8 cellular contexts compared by ENCODE assay signal in genomic region chr9:26723486-26723885, GRCh38.
A peak's percentile ranks its signal among the peaks of the same experiment; 100 is the strongest.
DNase-seq lines count a peak whose midpoint lies in the region; ATAC-seq and TF ChIP-seq lines count a peak whose summit lies in the region.

No MANE protein-coding gene starts in this region.

- no peaks in the 10 kb centered on the region for H3K27me3 Mint-ChIP-seq in neural progenitor cell (ENCODE audit: insufficient read depth, low read depth)

- H3K4me1 Mint-ChIP-seq in neural progenitor cell: peaks cover 12% of the 10 kb centered on the region

- H3K27ac ChIP-seq in neural progenitor cell: no peak overlapping the region

- H3K4me2 ChIP-seq in neural progenitor cell: peak overlapping the region; percentile 71

- no peaks in the 10 kb centered on the region for H3K79me2 ChIP-seq in neural progenitor cell (ENCODE audit: low read depth)

- no peak overlapping the region for H3K4me3 ChIP-seq in H7 (ENCODE audit: insufficient read depth, low read depth, low read length)
- H3K4me3 ChIP-seq in cardiac fibroblast (replicated peaks in 1 of 2; ENCODE audit: low read depth in 2 of 2, low read length in 2 of 2): no peak overlapping the region
- no peak overlapping the region for H3K4me3 ChIP-seq in neural progenitor cell

- no peaks in the 10 kb centered on the region for H4K20me1 ChIP-seq in neural progenitor cell (ENCODE audit: low read depth)

- H2AFZ ChIP-seq in neural progenitor cell (replicated peaks): peak overlapping the region; percentile 87

- no peaks in the 10 kb centered on the region for H3K27me3 ChIP-seq in H7 (ENCODE audit: control insufficient read depth, insufficient read depth, low read length)
- no peaks in the 10 kb centered on the region for H3K27me3 ChIP-seq in neural progenitor cell

- H3K9ac ChIP-seq in neural progenitor cell: no peak overlapping the region

- no peak for ATAC-seq in HG03196 (IDR thresholded peaks at IDR 0.05; ENCODE audit: unreplicated experiment)

- peaks cover 16% of the 10 kb centered on the region for H3K4me1 ChIP-seq in neural progenitor cell

- no peaks in the 10 kb centered on the region for H3F3A ChIP-seq in neural progenitor cell (ENCODE audit: low read depth)

- H3K4me3 Mint-ChIP-seq in neural progenitor cell: no peak overlapping the region

- DNase-seq in NCI-H345 (lab: John Stamatoyannopoulos, UW): peak; percentile 1
- DNase-seq in NCI-H345 treated with DMSO at 0.1 percent for 48 hours (lab: John Stamatoyannopoulos, UW; ENCODE audit: unreplicated experiment): no peak
- DNase-seq in H7: peak; percentile 52
- DNase-seq in NCI-H1694 treated with DMSO at 0.1 percent for 48 hours (lab: John Stamatoyannopoulos, UW): peak; percentile 77
- peak; percentile 17 to 36 for DNase-seq in cardiac fibroblast (ENCODE audit: low read depth in 2 of 2)
- DNase-seq in neural progenitor cell (ENCODE audit: low spot score): peak; percentile 83
- DNase-seq in amniotic stem cell (lab: John Stamatoyannopoulos, UW): no peak

- no peak overlapping the region for H3K27ac Mint-ChIP-seq in neural progenitor cell

- H3K9me3 Mint-ChIP-seq in neural progenitor cell: no peaks in the 10 kb centered on the region

- no peaks in the 10 kb centered on the region for H3K36me3 Mint-ChIP-seq in neural progenitor cell

- H3K9me3 ChIP-seq in neural progenitor cell (ENCODE audit: low read depth): no peaks in the 10 kb centered on the region

- peak; percentile 59 for TF ChIP-seq CTCF in cardiac fibroblast (IDR thresholded peaks at IDR 0.05; ENCODE audit: low read depth, low read length)
- peak; percentile 77 for TF ChIP-seq CTCF in neural progenitor cell (IDR thresholded peaks at IDR 0.05)

- H3K36me3 ChIP-seq in H7 (replicated peaks; ENCODE audit: control insufficient read depth, insufficient read depth, low read length) (no peaks in the 10 kb centered on the region), neural progenitor cell (no peaks in the 10 kb centered on the region)

Comparison
In these comparisons a context has a peak if more than half of its experiments do, and no peak if none do; other contexts are left out.
1. DNase-seq: peak in NCI-H345 (single experiment), H7 (single experiment), NCI-H1694 treated with DMSO at 0.1 percent for 48 hours (single experiment), cardiac fibroblast (2 of 2) and neural progenitor cell (single experiment); none in NCI-H345 treated with DMSO at 0.1 percent for 48 hours (single experiment) and amniotic stem cell (single experiment).